Comparison of ENCODE assay signal across 26 cellular contexts in the genomic region with DNA sequence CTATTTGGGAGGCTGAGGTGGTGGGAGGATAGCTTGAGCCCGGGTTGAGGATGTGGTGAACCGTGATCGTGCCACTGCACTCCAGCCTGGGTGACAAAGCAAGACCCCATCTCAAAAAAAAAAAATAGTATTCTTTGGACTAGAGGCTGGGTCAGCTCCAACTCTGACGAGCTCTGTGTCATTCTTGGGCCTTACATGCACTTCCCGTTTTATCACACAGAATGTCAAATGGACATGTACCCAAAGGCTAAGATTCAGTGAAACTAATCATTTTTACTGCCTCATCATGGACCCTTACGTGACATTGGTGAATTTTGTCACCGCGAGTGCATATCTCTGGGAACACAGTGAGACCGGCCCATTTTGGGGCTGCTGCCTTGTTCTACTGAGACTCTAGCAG. TPM values are rescaled to one million over a fixed set of nuclear protein-coding genes. Genes with fewer than 3 reads are reported as not detected.
"Had no signal": no experiment of that assay in that cellular context is flagged by ENCODE, and none has a peak within 500 bp of the region (broad histone marks: within the 10 kb centered on the region; RNA-seq: fewer than 3 reads in every experiment).

No MANE protein-coding gene starts in this region.

- H3K4me2 ChIP-seq: smooth muscle cell had no signal

- H3K36me3 Mint-ChIP-seq: memory B cell; mesothelial cell of epicardium; naive B cell; natural killer cell treated with Interleukin-12 subunit alpha and Interleukin-12 subunit beta and Interleukin-15 and Interleukin-18, amount 100 ng/mL, for 72 hours had no signal

- H3K27ac Mint-ChIP-seq: memory B cell; mesothelial cell of epicardium; natural killer cell treated with Interleukin-12 subunit alpha and Interleukin-12 subunit beta and Interleukin-15 and Interleukin-18, amount 100 ng/mL, for 72 hours; stimulated activated naive CD8-positive, alpha-beta T cell treated with anti-CD3 and anti-CD28 coated beads, Interleukin-15, amount 100 ng/mL, for 72 hours had no signal

- H3K4me1 ChIP-seq: prostate gland had no signal

- H3K4me3 Mint-ChIP-seq: memory B cell; mesothelial cell of epicardium; naive B cell; natural killer cell treated with Interleukin-12 subunit alpha and Interleukin-12 subunit beta and Interleukin-15 and Interleukin-18, amount 100 ng/mL, for 72 hours; neural crest cell; stimulated activated naive CD8-positive, alpha-beta T cell treated with anti-CD3 and anti-CD28 coated beads, Interleukin-15, amount 100 ng/mL, for 72 hours had no signal

- H3K27me3 ChIP-seq: right atrium auricular region, thyroid gland, upper lobe of right lung, uterus had no signal

- H3K4me3 ChIP-seq: coronary artery, lung, mucosa of descending colon, prostate gland, right atrium auricular region, smooth muscle cell, thyroid gland, upper lobe of right lung, uterus had no signal

- H3K27ac ChIP-seq: coronary artery, prostate gland, right atrium auricular region, thyroid gland, upper lobe of right lung, uterus had no signal

- H3K9me3 Mint-ChIP-seq: memory B cell; mesothelial cell of epicardium; naive B cell; natural killer cell treated with Interleukin-12 subunit alpha and Interleukin-12 subunit beta and Interleukin-15 and Interleukin-18, amount 100 ng/mL, for 72 hours; neural crest cell; stimulated activated naive CD8-positive, alpha-beta T cell treated with anti-CD3 and anti-CD28 coated beads, Interleukin-15, amount 100 ng/mL, for 72 hours had no signal

- H3K9me3 ChIP-seq: mucosa of descending colon, prostate gland, right atrium auricular region, thyroid gland, upper lobe of right lung, uterus had no signal

- H3K36me3 ChIP-seq: prostate gland, right atrium auricular region, thyroid gland, upper lobe of right lung, uterus had no signal

- H3K27me3 Mint-ChIP-seq: memory B cell; naive B cell; natural killer cell treated with Interleukin-12 subunit alpha and Interleukin-12 subunit beta and Interleukin-15 and Interleukin-18, amount 100 ng/mL, for 72 hours; stimulated activated naive CD8-positive, alpha-beta T cell treated with anti-CD3 and anti-CD28 coated beads, Interleukin-15, amount 100 ng/mL, for 72 hours had no signal

- DNase-seq: dermis blood vessel endothelial cell; effector memory CD4-positive, alpha-beta T cell; head of caudate nucleus; kidney; mucosa of descending colon; naive B cell; nucleus accumbens; stimulated activated CD4-positive, alpha-beta T cell treated with anti-CD3 and anti-CD28 coated beads, Interleukin-12 subunit alpha, Interleukin-12 subunit beta, amount 100 ng/mL, for 4 hours; stimulated activated CD4-positive, alpha-beta T cell treated with anti-CD3 and anti-CD28 coated beads, Interleukin-1b, Interleukin-23, amount 100 ng/mL, for 48 hours; stimulated activated CD4-positive, alpha-beta T cell treated with anti-CD3 and anti-CD28 coated beads, Interleukin-4, amount 100 ng/mL, for 1 hour; stimulated activated CD8-positive, alpha-beta memory T cell treated with anti-CD3 and anti-CD28 coated beads, Interleukin-4, amount 100 ng/mL, for 48 hours; stimulated activated naive CD4-positive, alpha-beta T cell; stimulated activated naive CD8-positive, alpha-beta T cell treated with anti-CD3 and anti-CD28 coated beads, Interleukin-15, amount 100 ng/mL, for 72 hours; thyroid gland; upper lobe of right lung; uterus had no signal

RNA-seq across cellular contexts. Expression of gene PALD1, which starts 27.3 kb away (rescaled TPM):
- total RNA-seq: fibroblast of villous mesenchyme had no signal
